In the genomic region with DNA sequence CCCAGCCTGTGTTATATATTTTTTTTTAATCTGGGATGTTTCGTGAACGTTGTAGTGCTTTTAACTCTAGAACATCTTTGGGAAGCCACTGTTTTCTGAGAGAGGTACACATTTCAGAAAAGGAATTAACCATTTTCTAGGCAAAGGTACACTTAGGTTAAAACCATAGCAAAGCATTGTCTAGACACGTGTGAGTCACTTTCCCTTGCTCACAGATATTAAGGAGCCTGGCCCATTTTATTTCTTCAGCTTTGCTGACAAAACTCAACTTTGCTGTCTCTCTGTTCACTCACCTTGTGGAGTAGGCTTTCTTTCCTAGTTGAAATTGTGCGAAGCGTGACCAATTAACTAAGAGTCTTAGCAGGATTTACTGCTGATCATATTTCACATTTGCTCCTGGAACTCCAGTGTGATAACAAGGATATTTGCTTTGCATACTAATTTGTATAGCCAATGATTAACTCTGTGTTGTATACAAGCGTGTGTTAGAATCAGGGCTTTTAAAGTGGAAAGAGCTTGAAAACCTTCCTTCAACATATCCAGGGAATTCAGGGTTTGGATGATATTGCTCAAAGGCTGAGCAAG, we compare ENCODE assay signal across 19 cellular contexts.
DNase-seq lines count a peak whose midpoint lies in the region; ATAC-seq and TF ChIP-seq lines count a peak whose summit lies in the region.
"Had no signal": no experiment of that assay in that cellular context is flagged by ENCODE, and none has a peak within 500 bp of the region (broad histone marks: within the 10 kb centered on the region; RNA-seq: fewer than 3 reads in every experiment).

No MANE protein-coding gene starts in this region.

- peaks cover 47% of the 10 kb centered on the region for H3K27me3 Mint-ChIP-seq in activated CD8-positive, alpha-beta memory T cell treated with anti-CD3 and anti-CD28 coated beads, Interleukin-2, amount 10 ng/mL, durations not matched to agents 7 days and 5 days
- H3K27me3 Mint-ChIP-seq: CD4-positive, CD25-positive, alpha-beta regulatory T cell had no signal

- ATAC-seq in GM19035 (IDR thresholded peaks at IDR 0.05; ENCODE audit: unreplicated experiment): no peak
- ATAC-seq in activated CD8-positive, alpha-beta memory T cell treated with anti-CD3 and anti-CD28 coated beads, Interleukin-2, amount 10 ng/mL, durations not matched to agents 7 days and 5 days: no peak
- ATAC-seq in GM19455 (IDR thresholded peaks at IDR 0.05; ENCODE audit: unreplicated experiment): no peak
- ATAC-seq: GM12878, Right ventricle myocardium inferior had no signal

- CTCF ChIA-PET in activated CD8-positive, alpha-beta memory T cell treated with anti-CD3 and anti-CD28 coated beads, Interleukin-2, amount 10 ng/mL, durations not matched to agents 7 days and 5 days (lab: Charles Lee): no interaction called here

- no peaks in the 10 kb centered on the region for H3K36me3 ChIP-seq in kidney epithelial cell (ENCODE audit: control insufficient read depth, insufficient read depth, low read length)
- H3K36me3 ChIP-seq: Peyer's patch had no signal

- H3K27ac Mint-ChIP-seq in activated CD8-positive, alpha-beta memory T cell treated with anti-CD3 and anti-CD28 coated beads, Interleukin-2, amount 10 ng/mL, durations not matched to agents 7 days and 5 days: no peak overlapping the region
- H3K27ac Mint-ChIP-seq: B cell; CD4-positive, CD25-positive, alpha-beta regulatory T cell had no signal

- TF ChIP-seq CTCF in astrocyte of the spinal cord (IDR thresholded peaks at IDR 0.05; ENCODE audit: low read depth, low read length): no peak
- no peak for TF ChIP-seq CTCF in kidney epithelial cell (IDR thresholded peaks at IDR 0.05; ENCODE audit: insufficient read depth, low read length, poor library complexity, severe bottlenecking)

- H3K9me3 Mint-ChIP-seq in activated CD8-positive, alpha-beta memory T cell treated with anti-CD3 and anti-CD28 coated beads, Interleukin-2, amount 10 ng/mL, durations not matched to agents 7 days and 5 days (ENCODE audit: low read depth): peaks cover 2% of the 10 kb centered on the region

- no peaks in the 10 kb centered on the region for H3K27me3 ChIP-seq in kidney epithelial cell (ENCODE audit: control insufficient read depth, insufficient read depth, low read length)
- H3K27me3 ChIP-seq: Peyer's patch had no signal

- in situ Hi-C loops in astrocyte of the spinal cord (cut with HindIII; ENCODE audit: low sequenced_read_pairs): no loop called here

- H3K4me3 Mint-ChIP-seq in activated CD8-positive, alpha-beta memory T cell treated with anti-CD3 and anti-CD28 coated beads, Interleukin-2, amount 10 ng/mL, durations not matched to agents 7 days and 5 days: no peak overlapping the region
- H3K4me3 Mint-ChIP-seq: B cell; CD4-positive, CD25-positive, alpha-beta regulatory T cell had no signal

- no peaks in the 10 kb centered on the region for H3K36me3 Mint-ChIP-seq in activated CD8-positive, alpha-beta memory T cell treated with anti-CD3 and anti-CD28 coated beads, Interleukin-2, amount 10 ng/mL, durations not matched to agents 7 days and 5 days
- H3K36me3 Mint-ChIP-seq: CD4-positive, CD25-positive, alpha-beta regulatory T cell had no signal

- H3K4me3 ChIP-seq in astrocyte of the spinal cord (ENCODE audit: low read depth, low read length): no peak overlapping the region
- H3K4me3 ChIP-seq in kidney epithelial cell (ENCODE audit: low read depth, low read length): no peak overlapping the region
- H3K4me3 ChIP-seq: GM12878, Peyer's patch had no signal

- peak; percentile 72 to 83 for DNase-seq in NCI-H526 (lab: John Stamatoyannopoulos, UW)
- DNase-seq in astrocyte of the spinal cord (ENCODE audit: low read depth, low spot score): peak; percentile 45
- DNase-seq in kidney epithelial cell (ENCODE audit: low read depth): peak; percentile 23
- DNase-seq in dermis blood vessel endothelial cell: no peak
- DNase-seq in activated CD8-positive, alpha-beta memory T cell treated with anti-CD3 and anti-CD28 coated beads, Interleukin-2, amount 10 ng/mL, durations not matched to agents 7 days and 5 days: no peak
- DNase-seq: CD4-positive, CD25-positive, alpha-beta regulatory T cell; COR-L47; EL; NCI-H1417 treated with DMSO at 0.1 percent for 48 hours; NCI-H1930; NCI-H446 treated with DMSO at 0.1 percent for 48 hours; NCI-H748 treated with DMSO at 0.1 percent for 48 hours; NK-92 treated with Interleukin-12 subunit alpha and Interleukin-12 subunit beta, amount 100 ng/mL, for 24 hours; Peyer's patch had no signal

- H3K4me1 Mint-ChIP-seq in activated CD8-positive, alpha-beta memory T cell treated with anti-CD3 and anti-CD28 coated beads, Interleukin-2, amount 10 ng/mL, durations not matched to agents 7 days and 5 days: no peaks in the 10 kb centered on the region
- H3K4me1 Mint-ChIP-seq: B cell; CD4-positive, CD25-positive, alpha-beta regulatory T cell had no signal

Comparison
In these comparisons a context has a peak if more than half of its experiments do, and no peak if none do; other contexts are left out.
1. DNase-seq: peak in NCI-H526 (2 of 2), astrocyte of the spinal cord (single experiment) and kidney epithelial cell (single experiment); none in dermis blood vessel endothelial cell (single experiment) and activated CD8-positive, alpha-beta memory T cell treated with anti-CD3 and anti-CD28 coated beads, Interleukin-2, amount 10 ng/mL, durations not matched to agents 7 days and 5 days (single experiment).